Comparison of ENCODE assay signal across 13 cellular contexts in the genomic region with DNA sequence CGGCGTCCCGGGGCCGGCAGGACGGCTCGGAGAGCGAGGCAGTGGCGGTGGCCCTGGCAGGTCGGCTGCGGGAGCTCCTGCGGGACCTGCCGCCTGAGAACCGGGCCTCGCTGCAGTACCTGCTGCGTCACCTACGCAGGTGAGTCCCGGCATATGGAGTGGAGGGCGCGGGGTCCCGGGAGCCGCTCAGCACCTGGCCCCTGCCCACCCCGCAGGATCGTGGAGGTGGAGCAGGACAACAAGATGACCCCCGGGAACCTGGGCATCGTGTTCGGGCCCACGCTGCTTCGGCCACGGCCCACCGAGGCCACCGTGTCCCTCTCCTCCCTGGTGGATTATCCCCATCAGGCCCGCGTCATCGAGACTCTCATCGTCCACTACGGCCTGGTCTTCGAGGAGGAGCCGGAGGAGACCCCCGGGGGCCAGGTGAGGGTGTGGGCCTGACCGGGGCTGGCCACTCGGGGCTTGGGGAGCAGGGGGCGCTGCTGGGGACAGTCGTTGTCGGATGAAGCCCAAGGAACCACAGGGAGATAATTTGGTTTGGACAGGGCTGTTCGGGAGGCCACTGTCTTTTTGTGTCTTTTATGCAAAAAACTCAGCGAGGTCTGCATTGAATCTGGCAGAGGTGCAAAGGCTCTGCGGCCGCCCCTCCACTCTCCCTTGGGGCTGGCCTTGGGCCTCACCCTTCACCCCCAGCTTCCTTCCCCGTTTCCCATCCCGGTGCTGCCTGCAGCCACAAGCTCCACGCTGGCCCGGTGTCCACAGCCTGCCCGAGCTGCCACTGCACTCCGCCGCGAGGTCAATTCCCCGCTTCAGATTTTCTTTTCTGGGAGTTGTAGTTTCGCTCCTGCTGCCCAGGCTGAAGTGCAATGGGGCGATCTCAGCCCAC. TPM values are rescaled to one million over a fixed set of nuclear protein-coding genes. Genes with fewer than 3 reads are reported as not detected.
DNase-seq lines count a peak whose midpoint lies in the region; ATAC-seq and TF ChIP-seq lines count a peak whose summit lies in the region.
"Had no signal": no experiment of that assay in that cellular context is flagged by ENCODE, and none has a peak within 500 bp of the region (broad histone marks: within the 10 kb centered on the region; RNA-seq: fewer than 3 reads in every experiment).

No MANE protein-coding gene starts in this region.

- H3K36me3 Mint-ChIP-seq in activated T-cell treated with anti-CD3 and anti-CD28 coated beads, Interleukin-2, amount 50 U/mL, for 72 hours (ENCODE audit: insufficient read depth in 2 of 2), result peaks cover 10 to 24% of the 10 kb centered on the region in 2 donors
- H3K36me3 Mint-ChIP-seq in type B pancreatic cell, result no peaks in the 10 kb centered on the region

- intact Hi-C loops in left ventricle myocardium inferior (cut with micrococcal nuclease), result no loop called here
- intact Hi-C loops in cardiac septum (cut with DNase I), result no loop called here
- intact Hi-C loops in lower lobe of right lung (cut with DNase I), result no loop called here

- H3K9me3 ChIP-seq in left ventricle myocardium inferior (replicated peaks) (no peaks in the 10 kb centered on the region), lower lobe of right lung (no peaks in the 10 kb centered on the region)

- peak overlapping the region; percentile 46 for H3K27ac Mint-ChIP-seq in activated T-cell treated with anti-CD3 and anti-CD28 coated beads, Interleukin-2, amount 50 U/mL, for 72 hours
- peak overlapping the region; percentile 43 for H3K27ac Mint-ChIP-seq in type B pancreatic cell

- H3K4me3 ChIP-seq in left ventricle myocardium inferior, result peak overlapping the region; percentile 39
- H3K4me3 ChIP-seq in lower lobe of right lung, result peak overlapping the region; percentile 29
- H3K4me3 ChIP-seq: dorsolateral prefrontal cortex had no signal

- TF ChIP-seq CTCF in left ventricle myocardium inferior (IDR thresholded peaks at IDR 0.05; ENCODE audit: borderline replicate concordance), result no peak
- no peak for TF ChIP-seq CTCF in lower lobe of right lung (IDR thresholded peaks at IDR 0.05)
- no peak for TF ChIP-seq CTCF in type B pancreatic cell (conservative IDR thresholded peaks at IDR 0.05)

- no peak overlapping the region for H3K27ac ChIP-seq in left ventricle myocardium inferior (replicated peaks)
- no peak overlapping the region for H3K27ac ChIP-seq in lower lobe of right lung
- H3K27ac ChIP-seq: dorsolateral prefrontal cortex had no signal

- peaks cover 33% of the 10 kb centered on the region for H3K4me1 Mint-ChIP-seq in activated T-cell treated with anti-CD3 and anti-CD28 coated beads, Interleukin-2, amount 50 U/mL, for 72 hours (ENCODE audit: low read depth)
- H3K4me1 Mint-ChIP-seq in type B pancreatic cell (ENCODE audit: unreplicated experiment), result no peaks in the 10 kb centered on the region

- no peak for DNase-seq in left ventricle myocardium inferior
- DNase-seq in cardiac septum (ENCODE audit: low spot score), result no peak
- no peak for DNase-seq in activated T-cell treated with anti-CD3 and anti-CD28 coated beads, Interleukin-2, amount 50 U/mL, for 72 hours
- DNase-seq in lower lobe of right lung, result no peak
- no peak for DNase-seq in type B pancreatic cell (ENCODE audit: extremely low spot score, unreplicated experiment)
- no peak for DNase-seq in NCI-H2171 treated with DMSO at 0.1 percent for 48 hours (lab: John Stamatoyannopoulos, UW)
- DNase-seq: dorsolateral prefrontal cortex, MM.1S, naive B cell, NCI-H446 treated with DMSO at 0.1 percent for 48 hours had no signal

- H3K36me3 ChIP-seq in left ventricle myocardium inferior (peaks cover 6% of the 10 kb centered on the region), lower lobe of right lung (peaks cover 86% of the 10 kb centered on the region)

- ATAC-seq in activated T-cell treated with anti-CD3 and anti-CD28 coated beads, Interleukin-2, amount 50 U/mL, for 72 hours (replicated peaks in 1 of 2), result no peak
- ATAC-seq in lower lobe of right lung (no peak), GM18498 (IDR thresholded peaks at IDR 0.05; ENCODE audit: unreplicated experiment) (no peak), GM21528 (IDR thresholded peaks at IDR 0.05; ENCODE audit: low FRiP score, unreplicated experiment) (no peak)

- no peaks in the 10 kb centered on the region for H3K27me3 Mint-ChIP-seq in activated T-cell treated with anti-CD3 and anti-CD28 coated beads, Interleukin-2, amount 50 U/mL, for 72 hours (ENCODE audit: low read depth)
- H3K27me3 Mint-ChIP-seq in type B pancreatic cell, result no peaks in the 10 kb centered on the region
- H3K27me3 Mint-ChIP-seq: activated CD4-positive, alpha-beta T cell treated with anti-CD3 and anti-CD28 coated beads, Interleukin-2, amount 10 ng/mL, durations not matched to agents 24 days and 14 days; naive B cell had no signal

- no peaks in the 10 kb centered on the region for H3K9me3 Mint-ChIP-seq in activated T-cell treated with anti-CD3 and anti-CD28 coated beads, Interleukin-2, amount 50 U/mL, for 72 hours
- H3K9me3 Mint-ChIP-seq in type B pancreatic cell, result no peaks in the 10 kb centered on the region
- H3K9me3 Mint-ChIP-seq: activated CD4-positive, alpha-beta T cell treated with anti-CD3 and anti-CD28 coated beads, Interleukin-2, amount 10 ng/mL, durations not matched to agents 24 days and 14 days; naive B cell had no signal

- no peaks in the 10 kb centered on the region for H3K27me3 ChIP-seq in left ventricle myocardium inferior (ENCODE audit: low read depth)
- H3K27me3 ChIP-seq in lower lobe of right lung (ENCODE audit: low read depth), result no peaks in the 10 kb centered on the region
- H3K27me3 ChIP-seq: dorsolateral prefrontal cortex had no signal

- H3K4me1 ChIP-seq in left ventricle myocardium inferior (peaks cover 10% of the 10 kb centered on the region), lower lobe of right lung (peaks cover 20% of the 10 kb centered on the region)

- no peak overlapping the region for H3K4me3 Mint-ChIP-seq in activated T-cell treated with anti-CD3 and anti-CD28 coated beads, Interleukin-2, amount 50 U/mL, for 72 hours
- no peak overlapping the region for H3K4me3 Mint-ChIP-seq in type B pancreatic cell

RNA-seq across cellular contexts. Expression of a gene that starts 12.0 kb away (rescaled TPM):
- total RNA-seq in left ventricle myocardium inferior, result 140 TPM
- 125 TPM for total RNA-seq in cardiac septum
- 100 to 1,000 TPM; 176 to 179 TPM for total RNA-seq in activated T-cell treated with anti-CD3 and anti-CD28 coated beads, Interleukin-2, amount 50 U/mL, for 72 hours
- total RNA-seq in lower lobe of right lung, result 158 TPM
- total RNA-seq in type B pancreatic cell (ENCODE audit: low replicate concordance), result 171 and 181 TPM in 2 replicates

RNA-seq across cellular contexts. Expression of a gene that starts 16.2 kb away (rescaled TPM):
- 4.8 TPM for total RNA-seq in left ventricle myocardium inferior
- 3.7 TPM for total RNA-seq in cardiac septum
- 100 to 1,000 TPM; 235 to 236 TPM for total RNA-seq in activated T-cell treated with anti-CD3 and anti-CD28 coated beads, Interleukin-2, amount 50 U/mL, for 72 hours
- total RNA-seq in lower lobe of right lung, result 83.5 TPM
- total RNA-seq in type B pancreatic cell (ENCODE audit: low replicate concordance), result 2.6 and 4.5 TPM in 2 replicates

RNA-seq across cellular contexts. Expression of a gene that starts 20.6 kb away (rescaled TPM):
- 327 TPM for total RNA-seq in left ventricle myocardium inferior
- 243 TPM for total RNA-seq in cardiac septum
- 100 to 1,000 TPM; 251 to 308 TPM for total RNA-seq in activated T-cell treated with anti-CD3 and anti-CD28 coated beads, Interleukin-2, amount 50 U/mL, for 72 hours
- total RNA-seq in lower lobe of right lung, result 378 TPM
- total RNA-seq in type B pancreatic cell (ENCODE audit: low replicate concordance), result 174 and 204 TPM in 2 replicates

RNA-seq across cellular contexts. Expression of a gene that starts 43.3 kb away (rescaled TPM):
- total RNA-seq in left ventricle myocardium inferior (9.3 TPM), cardiac septum (10.5 TPM), lower lobe of right lung (53.3 TPM), type B pancreatic cell (ENCODE audit: low replicate concordance) (23.9 and 26.1 TPM in 2 replicates)
- 10 to 100 TPM; 34.3 to 37.1 TPM for total RNA-seq in activated T-cell treated with anti-CD3 and anti-CD28 coated beads, Interleukin-2, amount 50 U/mL, for 72 hours

RNA-seq across cellular contexts. Expression of a gene that starts 56.8 kb away (rescaled TPM):
- total RNA-seq in left ventricle myocardium inferior, result 45.6 TPM
- total RNA-seq in cardiac septum, result 44.8 TPM
- 100 to 1,000 TPM in 1 of 2 donors, 10 to 100 TPM in 1; 98.9 to 124 TPM for total RNA-seq in activated T-cell treated with anti-CD3 and anti-CD28 coated beads, Interleukin-2, amount 50 U/mL, for 72 hours
- total RNA-seq in lower lobe of right lung, result 158 TPM
- 276 and 279 TPM in 2 replicates for total RNA-seq in type B pancreatic cell (ENCODE audit: low replicate concordance)

Comparison
In these comparisons a context has a peak if more than half of its experiments do, and no peak if none do; other contexts are left out.
1. RNA of a gene that starts 16.2 kb away (total RNA-seq): 235 to 236 TPM in activated T-cell treated with anti-CD3 and anti-CD28 coated beads, Interleukin-2, amount 50 U/mL, for 72 hours and 83.5 TPM in lower lobe of right lung (single experiment); 4.8 TPM in left ventricle myocardium inferior (single experiment), 2.6 to 4.5 TPM in type B pancreatic cell and 3.7 TPM in cardiac septum (single experiment); every median in the first group is over 10 times any median in the second.